ENCODE assay signal across 16 cellular contexts in the genomic region with DNA sequence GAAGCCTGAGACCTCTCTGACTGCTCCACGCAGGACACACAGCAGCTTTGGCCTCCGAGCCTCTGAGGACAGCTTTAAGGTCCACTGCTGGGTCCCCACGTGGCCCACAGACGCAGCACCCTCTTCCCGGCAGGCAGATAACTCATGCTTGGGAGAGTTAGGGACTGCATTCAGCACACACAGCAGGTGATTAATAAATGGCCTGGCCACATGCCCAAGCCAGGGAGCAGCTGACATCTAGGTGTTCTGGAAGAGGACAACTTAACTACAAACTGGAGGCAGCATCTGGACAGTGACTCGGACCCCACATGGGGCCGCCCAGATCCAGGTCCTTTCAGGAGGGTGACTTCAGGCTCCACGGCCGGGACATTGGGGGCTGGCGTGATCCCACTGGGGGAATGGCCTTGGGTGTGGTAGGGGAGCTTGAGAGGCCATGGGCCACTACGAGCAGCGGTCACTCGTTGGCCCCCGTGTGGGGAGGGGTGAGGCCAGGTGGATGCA. TPM values are rescaled to one million over a fixed set of nuclear protein-coding genes. Genes with fewer than 3 reads are reported as not detected.
DNase-seq lines count a peak whose midpoint lies in the region; ATAC-seq and TF ChIP-seq lines count a peak whose summit lies in the region.
"Had no signal": no experiment of that assay in that cellular context is flagged by ENCODE, and none has a peak within 500 bp of the region (broad histone marks: within the 10 kb centered on the region; RNA-seq: fewer than 3 reads in every experiment).

No MANE protein-coding gene starts in this region.

- peaks cover 0 to 34% (median 17%) of the 10 kb centered on the region in 4 donors for H3K4me1 ChIP-seq in Peyer's patch
- peaks cover 17 to 91% of the 10 kb centered on the region in 2 donors for H3K4me1 ChIP-seq in left lung
- peaks cover 31% of the 10 kb centered on the region for H3K4me1 ChIP-seq in upper lobe of right lung

- no peak for TF ChIP-seq CTCF in Peyer's patch (IDR thresholded peaks at IDR 0.05)
- no peak for TF ChIP-seq CTCF in left lung (IDR thresholded peaks at IDR 0.05)
- no peak for TF ChIP-seq CTCF in upper lobe of right lung (IDR thresholded peaks at IDR 0.05)

- H3K27ac ChIP-seq in Peyer's patch (no peak overlapping the region), left lung (no peak overlapping the region), upper lobe of right lung (no peak overlapping the region)
- H3K27ac ChIP-seq: WERI-Rb-1 had no signal

- TF ChIP-seq POLR2A in Peyer's patch (IDR thresholded peaks at IDR 0.05) = no peak

- intact Hi-C loops in left lung (cut with DNase I) = no loop called here
- intact Hi-C loops in upper lobe of right lung (cut with DNase I) = no loop called here

- DNase-seq in activated effector memory CD4-positive, alpha-beta T cell treated with anti-CD3 and anti-CD28 coated beads, Interleukin-2, amount 50 U/mL, for 16 hours = peak; percentile 62
- DNase-seq in activated effector memory CD4-positive, alpha-beta T cell treated with Interleukin-2 at 50 U/mL for 16 hours = no peak
- DNase-seq in Peyer's patch = peak in 2 of 3 donors; percentile 42 to 43
- DNase-seq in left lung = peak; percentile 29 to 55
- DNase-seq in upper lobe of right lung = peak; percentile 57
- DNase-seq in GF-D8 (lab: John Stamatoyannopoulos, UW) = no peak
- no peak for DNase-seq in medulla oblongata (ENCODE audit: extremely low spot score)
- DNase-seq: amygdala; NCI-H1105 treated with DMSO at 0.1 percent for 48 hours; NCI-H345; PC-9; stimulated activated CD4-positive, alpha-beta T cell treated with anti-CD3 and anti-CD28 coated beads, Interleukin-4, amount 100 ng/mL, for 1 hour; SW 1271; WERI-Rb-1 had no signal

- H3K4me3 ChIP-seq in Peyer's patch (no peak overlapping the region), left lung (no peak overlapping the region), upper lobe of right lung (no peak overlapping the region)
- H3K4me3 ChIP-seq: esophagus muscularis mucosa, PC-9 had no signal

- H3K27me3 ChIP-seq in Peyer's patch = no peaks in the 10 kb centered on the region
- no peaks in the 10 kb centered on the region for H3K27me3 ChIP-seq in left lung
- H3K27me3 ChIP-seq in upper lobe of right lung = no peaks in the 10 kb centered on the region
- H3K27me3 ChIP-seq: esophagus muscularis mucosa had no signal

- ATAC-seq in left lung = no peak
- no peak for ATAC-seq in upper lobe of right lung
- no peak for ATAC-seq in HG03460 (IDR thresholded peaks at IDR 0.05; ENCODE audit: unreplicated experiment)

- H3K9me3 ChIP-seq in Peyer's patch (no peaks in the 10 kb centered on the region), left lung (no peaks in the 10 kb centered on the region), upper lobe of right lung (no peaks in the 10 kb centered on the region)
- H3K9me3 ChIP-seq: esophagus muscularis mucosa had no signal

- H3K36me3 ChIP-seq in Peyer's patch = peaks cover 0 to 47% (median 0%) of the 10 kb centered on the region in 3 donors
- peaks cover 0 to 60% of the 10 kb centered on the region in 2 donors for H3K36me3 ChIP-seq in left lung
- H3K36me3 ChIP-seq in upper lobe of right lung = peaks cover 28% of the 10 kb centered on the region

RNA-seq across cellular contexts. Expression of a gene that starts 11.3 kb away (rescaled TPM):
- total RNA-seq in Peyer's patch (10 to 100 TPM; 47.0 to 56.8 (median 54.5) TPM), left lung (10 to 100 TPM; 77.9 to 83.5 TPM), upper lobe of right lung (53.2 TPM)

RNA-seq across cellular contexts. Expression of a gene that starts 26.8 kb away (rescaled TPM):
- total RNA-seq in Peyer's patch (10 to 100 TPM; 34.7 to 74.4 (median 58.9) TPM), left lung (10 to 100 TPM; 27.7 to 43.0 TPM), upper lobe of right lung (31.8 TPM)

Comparison
In these comparisons a context has a peak if more than half of its experiments do, and no peak if none do; other contexts are left out.
1. DNase-seq: peak in activated effector memory CD4-positive, alpha-beta T cell treated with anti-CD3 and anti-CD28 coated beads, Interleukin-2, amount 50 U/mL, for 16 hours (single experiment), Peyer's patch (2 of 3), left lung (2 of 2) and upper lobe of right lung (single experiment); none in activated effector memory CD4-positive, alpha-beta T cell treated with Interleukin-2 at 50 U/mL for 16 hours (single experiment), GF-D8 (single experiment) and medulla oblongata (single experiment).